In genomic region chr19:23071087-23071511, GRCh38 we compare ENCODE assay signal across 9 cellular contexts. TPM values are rescaled to one million over a fixed set of nuclear protein-coding genes. Genes with fewer than 3 reads are reported as not detected.
DNase-seq lines count a peak whose midpoint lies in the region; ATAC-seq and TF ChIP-seq lines count a peak whose summit lies in the region.
"Had no signal": no experiment of that assay in that cellular context is flagged by ENCODE, and none has a peak within 500 bp of the region (broad histone marks: within the 10 kb centered on the region; RNA-seq: fewer than 3 reads in every experiment).

No MANE protein-coding gene starts in this region.

- ATAC-seq in upper lobe of right lung = peak; percentile 42
- ATAC-seq in GM19328 (IDR thresholded peaks at IDR 0.05; ENCODE audit: unreplicated experiment) = no peak
- ATAC-seq: Panc1 had no signal

- no peak overlapping the region for H3K4me3 Mint-ChIP-seq in activated naive CD4-positive, alpha-beta T cell treated with anti-CD3 and anti-CD28 coated beads, Interleukin-2, amount 10 ng/mL, durations not matched to agents 7 days and 5 days

- no peak for TF ChIP-seq POLR2A in transverse colon (IDR thresholded peaks at IDR 0.05)

- H3K27me3 ChIP-seq in upper lobe of right lung = no peaks in the 10 kb centered on the region
- H3K27me3 ChIP-seq in transverse colon = peaks cover 14% of the 10 kb centered on the region

- in situ Hi-C loops in astrocyte of the cerebellum (cut with HindIII; ENCODE audit: low sequenced_read_pairs) (no loop called here), transverse colon (cut with MboI; ENCODE audit: low pct_ligation_motif_present in 1 of 4, low pct_unique_long_range_greater_than_20kb in 1 of 4, low sequenced_read_pairs in 3 of 4) (no loop called here)

- TF ChIP-seq CTCF in astrocyte of the cerebellum (IDR thresholded peaks at IDR 0.05; ENCODE audit: low read depth, low read length, missing control alignments) (no peak), upper lobe of right lung (IDR thresholded peaks at IDR 0.05) (no peak), transverse colon (IDR thresholded peaks at IDR 0.05) (no peak)

- no peak for TF ChIP-seq EP300 in transverse colon (IDR thresholded peaks at IDR 0.05; ENCODE audit: low read depth)

- peak; percentile 49 for DNase-seq in activated CD8-positive, alpha-beta memory T cell treated with anti-CD3 and anti-CD28 coated beads, Interleukin-2, amount 50 U/mL, for 48 hours
- DNase-seq in activated CD8-positive, alpha-beta memory T cell treated with anti-CD3 and anti-CD28 coated beads for 24 hours = no peak
- DNase-seq in astrocyte of the cerebellum (ENCODE audit: low read depth) (no peak), kidney tubule cell (ENCODE audit: low spot score) (peak; percentile 9), upper lobe of right lung (no peak), transverse colon (no peak)
- no peak for DNase-seq in activated naive CD4-positive, alpha-beta T cell treated with anti-CD3 and anti-CD28 coated beads, Interleukin-2, amount 10 ng/mL, durations not matched to agents 7 days and 5 days

- H3K27ac ChIP-seq in upper lobe of right lung = no peak overlapping the region
- no peak overlapping the region for H3K27ac ChIP-seq in transverse colon

- H3K4me1 Mint-ChIP-seq in activated naive CD4-positive, alpha-beta T cell treated with anti-CD3 and anti-CD28 coated beads, Interleukin-2, amount 10 ng/mL, durations not matched to agents 7 days and 5 days = no peaks in the 10 kb centered on the region

- H3K36me3 Mint-ChIP-seq in activated naive CD4-positive, alpha-beta T cell treated with anti-CD3 and anti-CD28 coated beads, Interleukin-2, amount 10 ng/mL, durations not matched to agents 7 days and 5 days = no peaks in the 10 kb centered on the region

- 18% methylated on average over 33 of the region's 34 CpGs; no CpG with 5 or more reads in 1 of the 2 donors for WGBS in transverse colon (ENCODE audit: low coverage in 1 of 2), 2 donors

- peaks cover 4% of the 10 kb centered on the region for H3K4me1 ChIP-seq in upper lobe of right lung
- peaks cover 0 to 6% (median 2%) of the 10 kb centered on the region in 4 donors for H3K4me1 ChIP-seq in transverse colon

- H3K36me3 ChIP-seq in upper lobe of right lung (no peaks in the 10 kb centered on the region), transverse colon (no peaks in the 10 kb centered on the region)

- H3K4me3 ChIP-seq in astrocyte of the cerebellum (ENCODE audit: low read depth, low read length) (peak overlapping the region; percentile 38), upper lobe of right lung (peak overlapping the region; percentile 26), transverse colon (peak overlapping the region in 2 of 4 donors; percentile 12 to 26)

- intact Hi-C loops in upper lobe of right lung (cut with DNase I) (no loop called here), transverse colon (cut with DNase I; ENCODE audit: low total_unique reads) (no loop called here)

- H3K9me3 ChIP-seq in upper lobe of right lung = no peaks in the 10 kb centered on the region
- H3K9me3 ChIP-seq in transverse colon = no peaks in the 10 kb centered on the region

- no peak overlapping the region for H3K27ac Mint-ChIP-seq in activated naive CD4-positive, alpha-beta T cell treated with anti-CD3 and anti-CD28 coated beads, Interleukin-2, amount 10 ng/mL, durations not matched to agents 7 days and 5 days

- CTCF ChIA-PET in activated naive CD4-positive, alpha-beta T cell treated with anti-CD3 and anti-CD28 coated beads, Interleukin-2, amount 10 ng/mL, durations not matched to agents 7 days and 5 days (lab: Charles Lee) = no interaction called here

- H3K27me3 Mint-ChIP-seq in activated naive CD4-positive, alpha-beta T cell treated with anti-CD3 and anti-CD28 coated beads, Interleukin-2, amount 10 ng/mL, durations not matched to agents 7 days and 5 days = peaks cover 12% of the 10 kb centered on the region

- H3K9me3 Mint-ChIP-seq in activated naive CD4-positive, alpha-beta T cell treated with anti-CD3 and anti-CD28 coated beads, Interleukin-2, amount 10 ng/mL, durations not matched to agents 7 days and 5 days = peaks cover 53% of the 10 kb centered on the region

RNA-seq across cellular contexts. Expression of gene ZNF730, which starts 45.7 kb away (rescaled TPM):
- total RNA-seq in upper lobe of right lung (0.81 TPM), transverse colon (under 1 TPM in 3 of 4 donors, not detected in 1; 0.32 to 0.96 (median 0.75) TPM)

Comparison
In these comparisons a context has a peak if more than half of its experiments do, and no peak if none do; other contexts are left out.
1. DNase-seq: peak in activated CD8-positive, alpha-beta memory T cell treated with anti-CD3 and anti-CD28 coated beads, Interleukin-2, amount 50 U/mL, for 48 hours (single experiment) and kidney tubule cell (single experiment); none in activated CD8-positive, alpha-beta memory T cell treated with anti-CD3 and anti-CD28 coated beads for 24 hours (single experiment), astrocyte of the cerebellum (single experiment), upper lobe of right lung (single experiment), activated naive CD4-positive, alpha-beta T cell treated with anti-CD3 and anti-CD28 coated beads, Interleukin-2, amount 10 ng/mL, durations not matched to agents 7 days and 5 days (single experiment) and transverse colon (single experiment).